In genomic region chr1:230636575-230637163, GRCh38 we compare ENCODE assay signal across 1 cellular context.
A peak's percentile ranks its signal among the peaks of the same experiment; 100 is the strongest.
TF ChIP-seq lines count a peak whose summit lies in the region.

No MANE protein-coding gene starts in this region.

TF ChIP-seq in K562, 482 proteins besides CTCF, POLR2A, EP300 and RAD21 (continued from another document):
- TF ChIP-seq SFPQ (IDR thresholded peaks at IDR 0.05; ENCODE audit: low read depth, low read length) (no peak), ZNF277 (CRISPR knock-in tag; IDR thresholded peaks at IDR 0.05; ENCODE audit: borderline replicate concordance) (no peak), MCM3 (IDR thresholded peaks at IDR 0.05) (no peak), CTBP1 (IDR thresholded peaks at IDR 0.05; ENCODE audit: borderline replicate concordance) (no peak), IRF9 (tag; IDR thresholded peaks at IDR 0.05) (0 out of 2 replicates have a peak, but pooled peaks have one; percentile 14), CEBPB (tag; IDR thresholded peaks at IDR 0.05) (peak; percentile 28; the same call in 1 of the 2 replicates), UBTF (IDR thresholded peaks at IDR 0.05; ENCODE audit: borderline replicate concordance in 1 of 2, low read depth in 2 of 2, low read length in 2 of 2) (no peak)
